15 cellular contexts compared by ENCODE assay signal in the genomic region with DNA sequence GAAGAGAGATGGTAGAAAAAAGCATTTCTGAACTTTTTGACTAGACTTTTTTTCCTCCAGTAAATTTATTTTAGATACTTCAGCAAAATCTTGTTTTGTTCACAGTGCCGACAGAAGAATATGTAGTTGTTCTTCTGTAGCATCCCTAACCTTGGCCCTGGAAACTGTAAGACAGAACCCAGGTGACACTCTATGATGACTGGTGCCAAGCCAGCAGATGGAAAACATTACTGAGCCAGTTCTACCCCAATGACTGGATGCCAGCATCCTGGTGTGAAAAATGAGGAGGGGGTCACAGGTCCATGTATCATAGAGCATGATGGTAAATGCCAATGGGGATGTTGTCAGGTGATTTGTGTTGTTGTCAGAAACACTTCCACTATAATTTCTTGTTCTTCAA.
DNase-seq lines count a peak whose midpoint lies in the region; TF ChIP-seq lines count a peak whose summit lies in the region.
"Had no signal": no experiment of that assay in that cellular context is flagged by ENCODE, and none has a peak within 500 bp of the region (broad histone marks: within the 10 kb centered on the region; RNA-seq: fewer than 3 reads in every experiment).

No MANE protein-coding gene starts in this region.

- no peaks in the 10 kb centered on the region for H4K20me1 ChIP-seq in H9 (ENCODE audit: control insufficient read depth, insufficient read depth, insufficient read length)

- no peak overlapping the region for H2BK15ac ChIP-seq in H9 (ENCODE audit: low read depth, low read length)

- intact Hi-C loops in sigmoid colon (cut with DNase I), result no loop called here

- no peak overlapping the region for H3K23ac ChIP-seq in H9 (ENCODE audit: insufficient read length, low read depth, low read length)

- H3K9me3 ChIP-seq in H9 (ENCODE audit: control insufficient read depth, low read depth, low read length) (no peaks in the 10 kb centered on the region), sigmoid colon (no peaks in the 10 kb centered on the region)

- DNase-seq in H9 (no peak), NCI-H69 (lab: John Stamatoyannopoulos, UW) (peak; percentile 5), coronary artery (ENCODE audit: low spot score) (no peak), GM10266 (ENCODE audit: extremely low spot score) (no peak), NCI-H1092 (lab: John Stamatoyannopoulos, UW) (no peak), sigmoid colon (no peak)
- DNase-seq: CD8-positive, alpha-beta memory T cell; DMS79 treated with DMSO at 0.1 percent for 48 hours; NCI-H1417 treated with DMSO at 0.1 percent for 48 hours; NCI-H187 treated with DMSO at 0.1 percent for 48 hours; NCI-H2227 treated with DMSO at 0.1 percent for 48 hours; NCI-H510A treated with DMSO at 0.1 percent for 48 hours; OCI-M1 had no signal

- no peak overlapping the region for H3K9ac ChIP-seq in H9 (ENCODE audit: extremely low read depth, insufficient read length, low read length)
- no peak overlapping the region for H3K9ac ChIP-seq in rectal smooth muscle tissue (ENCODE audit: low read length)
- H3K9ac ChIP-seq: KMS-11 had no signal

- H3K4ac ChIP-seq in H9 (ENCODE audit: low read depth, low read length), result no peak overlapping the region

- no peak overlapping the region for H3K56ac ChIP-seq in H9 (ENCODE audit: insufficient read length, low read depth, low read length)

- no peaks in the 10 kb centered on the region for H3K4me1 ChIP-seq in H9 (ENCODE audit: insufficient read depth, low read length)
- peaks cover 5% of the 10 kb centered on the region for H3K4me1 ChIP-seq in rectal smooth muscle tissue (ENCODE audit: control insufficient read depth, insufficient read depth, low read length)
- peaks cover 0 to 28% (median 17%) of the 10 kb centered on the region in 4 donors for H3K4me1 ChIP-seq in sigmoid colon

- H3K4me2 ChIP-seq in H9 (ENCODE audit: insufficient read depth, insufficient read length, low read length), result no peak overlapping the region
- H3K4me2 ChIP-seq: KMS-11 had no signal

- H3K4me3 Mint-ChIP-seq in H9, result no peak overlapping the region
- H3K4me3 Mint-ChIP-seq: CD8-positive, alpha-beta memory T cell had no signal

- H3K36me3 ChIP-seq in rectal smooth muscle tissue (ENCODE audit: control insufficient read depth, insufficient read depth, low read length) (no peaks in the 10 kb centered on the region), sigmoid colon (no peaks in the 10 kb centered on the region)

- no peak overlapping the region for H3K4me3 ChIP-seq in coronary artery
- no peak overlapping the region for H3K4me3 ChIP-seq in rectal smooth muscle tissue (ENCODE audit: low read length)
- H3K4me3 ChIP-seq in sigmoid colon, result no peak overlapping the region

- no peak overlapping the region for H2AK5ac ChIP-seq in H9 (ENCODE audit: insufficient read length, low read length)

- H2BK5ac ChIP-seq in H9 (ENCODE audit: insufficient read length, low read length), result no peak overlapping the region

- H3K36me3 Mint-ChIP-seq in H9 (ENCODE audit: insufficient read depth in 1 of 3, low read depth in 3 of 3), result no peaks in the 10 kb centered on the region; a peak in 1 of 7 replicates

- H4K5ac ChIP-seq in H9 (ENCODE audit: insufficient read length, low read depth, low read length), result no peak overlapping the region

- peak overlapping the region; percentile 45 for H2BK20ac ChIP-seq in H9 (ENCODE audit: low read depth, low read length, poor library complexity, severe bottlenecking)

- whole genome bisulfite sequencing in H9 (ENCODE audit: extremely low coverage, insufficient read length, low lambda C conversion rate), result no CpG with 5 or more reads among the region's 1 CpG
- 93 to 100% methylated on average over 1 of the region's 1 CpG for WGBS in sigmoid colon, 2 donors

- no peak overlapping the region for H4K91ac ChIP-seq in H9 (ENCODE audit: insufficient read length, low read depth, low read length)

- no peak overlapping the region for H3K18ac ChIP-seq in H9 (ENCODE audit: insufficient read length, low read depth, low read length)

- no peaks in the 10 kb centered on the region for H3K9me3 Mint-ChIP-seq in H9
- H3K9me3 Mint-ChIP-seq: CD8-positive, alpha-beta memory T cell had no signal

- H2AFZ ChIP-seq in H9 (ENCODE audit: low read length), result no peak overlapping the region

- no peak for TF ChIP-seq CTCF in H9 (conservative IDR thresholded peaks at IDR 0.05)
- no peak for TF ChIP-seq CTCF in coronary artery (IDR thresholded peaks at IDR 0.05)
- TF ChIP-seq CTCF in GM10266 (IDR thresholded peaks at IDR 0.05; ENCODE audit: control insufficient read depth, insufficient read depth, low read depth, missing control alignments), result no peak
- TF ChIP-seq CTCF in sigmoid colon (IDR thresholded peaks at IDR 0.05), result no peak

- H3K79me1 ChIP-seq in H9 (ENCODE audit: insufficient read depth, low read depth, low read length, poor library complexity, severe bottlenecking), result no peaks in the 10 kb centered on the region

- H3K14ac ChIP-seq in H9 (ENCODE audit: insufficient read depth, low read length), result no peak overlapping the region

- H3T11ph ChIP-seq in H9 (ENCODE audit: low read length), result no peak overlapping the region

- H3K27ac Mint-ChIP-seq in H9, result no peak overlapping the region

- H3K27ac ChIP-seq in H9 (ENCODE audit: insufficient read length, low read depth, low read length) (no peak overlapping the region), coronary artery (peak overlapping the region; percentile 52 to 77), rectal smooth muscle tissue (ENCODE audit: low read depth, low read length) (peak overlapping the region; percentile 13), sigmoid colon (peak overlapping the region in 2 of 4 donors; percentile 26 to 46)
- H3K27ac ChIP-seq: KMS-11 had no signal

- no peak for TF ChIP-seq EP300 in sigmoid colon (IDR thresholded peaks at IDR 0.05)

- no peaks in the 10 kb centered on the region for H3K23me2 ChIP-seq in H9 (ENCODE audit: insufficient read length, low read depth, low read length, poor library complexity, severe bottlenecking)

- H3K27me3 ChIP-seq in H9 (ENCODE audit: insufficient read depth, low read length) (no peaks in the 10 kb centered on the region), rectal smooth muscle tissue (ENCODE audit: control insufficient read depth, insufficient read depth, low read length) (no peaks in the 10 kb centered on the region), sigmoid colon (no peaks in the 10 kb centered on the region)

- H3K27me3 Mint-ChIP-seq in H9 (ENCODE audit: low read depth), result no peaks in the 10 kb centered on the region
- H3K27me3 Mint-ChIP-seq: CD8-positive, alpha-beta memory T cell had no signal

- TF ChIP-seq POLR2A in sigmoid colon (IDR thresholded peaks at IDR 0.05), result no peak

- no peak overlapping the region for H4K8ac ChIP-seq in H9 (replicated peaks; ENCODE audit: insufficient read length, low read depth, low read length)

- H3K4me1 Mint-ChIP-seq in H9, result peaks cover 11 to 12% of the 10 kb centered on the region in 2 experiments
- H3K4me1 Mint-ChIP-seq: CD8-positive, alpha-beta memory T cell had no signal

- no peaks in the 10 kb centered on the region for H3K79me2 ChIP-seq in H9 (ENCODE audit: insufficient read depth, low read length)

- no peak overlapping the region for H2BK120ac ChIP-seq in H9 (ENCODE audit: low read depth, low read length, poor library complexity, severe bottlenecking)

- no peak overlapping the region for H2BK12ac ChIP-seq in H9 (ENCODE audit: insufficient read length, low read depth, low read length)
